In the genomic region with DNA sequence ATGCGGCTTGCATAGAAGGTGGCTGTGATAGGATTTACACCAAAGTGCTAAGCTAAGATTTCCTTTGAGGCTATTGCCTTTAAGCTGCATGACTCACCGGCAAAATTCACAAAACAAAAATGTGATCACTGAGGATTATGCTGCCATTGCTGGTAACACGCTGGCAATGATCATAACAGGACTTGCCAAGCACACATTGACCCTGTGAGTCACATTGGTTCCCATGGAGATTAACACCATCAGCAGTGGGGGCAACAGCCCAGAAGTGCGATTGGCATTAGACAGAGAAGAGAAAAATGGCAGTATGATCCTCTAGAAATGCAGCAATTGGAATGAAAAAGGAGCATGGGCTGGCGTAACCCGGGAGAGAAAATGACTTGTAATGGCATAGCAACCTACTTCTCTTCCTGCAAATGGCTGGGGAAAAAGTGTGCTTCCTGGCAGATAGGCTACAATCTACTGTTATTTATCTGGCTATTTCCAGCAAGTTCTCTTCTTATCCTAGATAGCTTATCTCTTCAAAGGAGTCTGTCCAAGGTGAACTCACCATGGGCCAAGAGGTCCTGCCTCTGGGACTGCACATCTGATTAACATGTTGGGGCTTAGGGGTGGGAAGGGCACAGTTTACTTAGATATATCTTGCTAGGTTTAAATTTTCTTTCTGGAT, we compare ENCODE assay signal across 10 cellular contexts.
DNase-seq lines count a peak whose midpoint lies in the region; ATAC-seq and TF ChIP-seq lines count a peak whose summit lies in the region.
"Had no signal": no experiment of that assay in that cellular context is flagged by ENCODE, and none has a peak within 500 bp of the region (broad histone marks: within the 10 kb centered on the region; RNA-seq: fewer than 3 reads in every experiment).

No MANE protein-coding gene starts in this region.

- no peaks in the 10 kb centered on the region for H3K9me3 ChIP-seq in GM23248 (ENCODE audit: low read depth)

- DNase-seq in GM23248: peak; percentile 96
- peak; percentile 1 for DNase-seq in SK-MEL-5 (ENCODE audit: low read depth, low spot score)
- peak; percentile 74 for DNase-seq in fibroblast of pulmonary artery (ENCODE audit: low read depth)
- no peak for DNase-seq in sciatic nerve (ENCODE audit: low spot score)
- no peak for DNase-seq in H7
- DNase-seq in superior temporal gyrus (ENCODE audit: extremely low spot score): no peak
- DNase-seq: activated CD8-positive, alpha-beta memory T cell treated with anti-CD3 and anti-CD28 coated beads, Interleukin-2, amount 10 ng/mL, durations not matched to agents 7 days and 5 days; NCI-H1436 treated with DMSO at 0.1 percent for 48 hours had no signal

- H3K4me2 ChIP-seq in GM23248 (ENCODE audit: unreplicated experiment): peak overlapping the region; percentile 43

- H3K27me3 ChIP-seq in GM23248 (replicated peaks; ENCODE audit: insufficient read depth) (no peaks in the 10 kb centered on the region), H7 (ENCODE audit: control insufficient read depth, insufficient read depth, low read length) (no peaks in the 10 kb centered on the region)

- no peaks in the 10 kb centered on the region for H4K20me1 ChIP-seq in GM23248 (ENCODE audit: insufficient read depth)

- no peaks in the 10 kb centered on the region for H3K79me2 ChIP-seq in GM23248 (ENCODE audit: insufficient read depth)

- intact Hi-C loops in sciatic nerve (cut with DNase I): no loop called here

- in situ Hi-C loops in GM23248 (cut with MboI) (loop anchor here (25.0 kb wide), 1 partner anchor 387 kb away; no protein-coding TSS in a partner anchor), SK-MEL-5 (cut with HindIII; ENCODE audit: low pct_unique_long_range_greater_than_20kb, low sequenced_read_pairs) (no loop called here)

- H3K4me3 ChIP-seq in GM23248 (peak overlapping the region; percentile 24; the same call in 1 of the 2 replicates), fibroblast of pulmonary artery (replicated peaks; ENCODE audit: low read depth, low read length) (no peak overlapping the region), H7 (ENCODE audit: insufficient read depth, low read depth, low read length) (no peak overlapping the region)

- H3K36me3 ChIP-seq in GM23248 (ENCODE audit: low read depth): no peaks in the 10 kb centered on the region
- H3K36me3 ChIP-seq in H7 (replicated peaks; ENCODE audit: control insufficient read depth, insufficient read depth, low read length): no peaks in the 10 kb centered on the region

- peaks cover 33% of the 10 kb centered on the region for H3K4me1 ChIP-seq in GM23248 (ENCODE audit: insufficient read depth)

- H2AFZ ChIP-seq in GM23248: peak overlapping the region; percentile 26; the same call in 1 of the 2 replicates

- WGBS in GM23248 (ENCODE audit: low coverage in 1 of 2, low lambda C conversion rate in 2 of 2, missing lambda C conversion rate in 2 of 2), 2 experiments: 7 to 8% methylated on average over 6 of the region's 6 CpGs

- H3F3A ChIP-seq in GM23248 (ENCODE audit: insufficient read depth): peaks cover 31% of the 10 kb centered on the region

- no peak for TF ChIP-seq CTCF in fibroblast of pulmonary artery (IDR thresholded peaks at IDR 0.05; ENCODE audit: low read length, missing control alignments)

- ATAC-seq in sciatic nerve (peak; percentile 55), HG02571 (IDR thresholded peaks at IDR 0.05; ENCODE audit: unreplicated experiment) (no peak), HG03025 (IDR thresholded peaks at IDR 0.05; ENCODE audit: low FRiP score, unreplicated experiment) (no peak)
- ATAC-seq: activated CD8-positive, alpha-beta memory T cell treated with anti-CD3 and anti-CD28 coated beads, Interleukin-2, amount 10 ng/mL, durations not matched to agents 7 days and 5 days had no signal

- peak overlapping the region; percentile 82 for H3K27ac ChIP-seq in GM23248

- no peaks in the 10 kb centered on the region for H3K9me2 ChIP-seq in GM23248 (ENCODE audit: insufficient read depth)

- peak overlapping the region; percentile 47 for H3K9ac ChIP-seq in GM23248

Comparison
In these comparisons a context has a peak if more than half of its experiments do, and no peak if none do; other contexts are left out.
1. DNase-seq: peak in GM23248 (single experiment), SK-MEL-5 (single experiment) and fibroblast of pulmonary artery (single experiment); none in sciatic nerve (single experiment), H7 (single experiment) and superior temporal gyrus (single experiment).